14 cellular contexts compared by ENCODE assay signal in the genomic region with DNA sequence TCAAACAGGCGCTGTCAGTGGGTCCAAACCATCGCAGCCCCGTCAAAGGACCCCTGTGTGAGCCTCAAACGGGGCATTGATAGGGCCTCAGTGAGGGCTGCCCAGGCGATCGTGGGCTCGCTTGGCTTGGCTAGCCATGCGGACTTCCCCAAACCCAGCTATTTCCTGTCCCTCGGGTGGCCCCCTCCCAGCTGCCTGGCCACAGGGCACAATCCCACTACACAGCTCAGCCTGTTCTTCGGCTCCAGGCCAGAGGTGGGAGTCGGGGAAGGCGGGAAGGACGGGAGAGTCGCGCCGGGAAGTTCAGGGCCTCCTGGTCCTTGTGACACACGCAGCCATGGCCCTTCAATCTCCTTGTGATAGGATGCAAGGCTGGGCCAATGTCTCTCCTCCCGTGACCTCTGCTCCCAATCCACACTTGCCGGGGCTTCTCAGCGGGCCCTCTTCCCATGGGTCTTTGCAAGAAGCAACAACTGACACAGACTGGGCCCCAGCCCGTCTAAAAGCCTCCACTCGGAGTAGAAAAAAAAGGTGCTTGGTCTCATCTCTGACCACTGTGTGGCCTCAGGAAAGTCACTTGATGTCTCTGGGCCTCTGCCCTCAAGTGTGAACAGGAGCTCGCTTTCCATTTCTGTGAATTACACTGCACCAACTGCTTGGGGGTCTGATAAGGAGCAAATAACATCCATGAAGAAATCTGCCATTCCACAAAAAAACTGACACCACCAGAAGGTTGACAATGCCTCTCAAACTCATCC. TPM values are rescaled to one million over a fixed set of nuclear protein-coding genes. Genes with fewer than 3 reads are reported as not detected.
DNase-seq lines count a peak whose midpoint lies in the region; ATAC-seq and TF ChIP-seq lines count a peak whose summit lies in the region.
"Had no signal": no experiment of that assay in that cellular context is flagged by ENCODE, and none has a peak within 500 bp of the region (broad histone marks: within the 10 kb centered on the region; RNA-seq: fewer than 3 reads in every experiment).

No MANE protein-coding gene starts in this region.

- peak overlapping the region in 1 of 8 donors; percentile 24 for H3K4me3 ChIP-seq in spleen
- H3K4me3 ChIP-seq: skin epidermis, upper lobe of left lung had no signal

- H3K27me3 ChIP-seq in spleen (replicated peaks in 1 of 7) = no peaks in the 10 kb centered on the region
- H3K27me3 ChIP-seq: upper lobe of left lung had no signal

- no peak for TF ChIP-seq POLR2A in spleen (IDR thresholded peaks at IDR 0.05)

- H3K4me1 Mint-ChIP-seq in T-helper 2 cell treated with Interferon-gamma antibody and Interleukin-4, amounts not matched to agents 5 μg/mL and 100 μg/mL, for 36 hours (ENCODE audit: low read depth) = peaks cover 5% of the 10 kb centered on the region
- H3K4me1 Mint-ChIP-seq in IgD-negative memory B cell (peaks cover 38 to 57% (median 43%) of the 10 kb centered on the region in 3 donors), HFFc6 (ENCODE audit: low read depth) (0 out of 2 replicates have a peak, but pooled peaks cover 9% of the 10 kb centered on the region)

- H3K4me3 Mint-ChIP-seq in T-helper 2 cell treated with Interferon-gamma antibody and Interleukin-4, amounts not matched to agents 5 μg/mL and 100 μg/mL, for 36 hours = no peak overlapping the region
- H3K4me3 Mint-ChIP-seq in IgD-negative memory B cell (peak overlapping the region; percentile 14 to 84 (median 74)), HFFc6 (no peak overlapping the region)

- H3K27ac Mint-ChIP-seq in T-helper 2 cell treated with Interferon-gamma antibody and Interleukin-4, amounts not matched to agents 5 μg/mL and 100 μg/mL, for 36 hours = peak overlapping the region; percentile 1
- H3K27ac Mint-ChIP-seq in IgD-negative memory B cell (peak overlapping the region; percentile 88 to 95 (median 92)), HFFc6 (no peak overlapping the region)

- intact Hi-C loops in spleen (cut with DNase I; ENCODE audit: low total_unique reads) = no loop called here

- ATAC-seq in esophagus mucosa = peak; percentile 12
- no peak for ATAC-seq in HG03045 (IDR thresholded peaks at IDR 0.05; ENCODE audit: unreplicated experiment)
- no peak for ATAC-seq in HG02588 (IDR thresholded peaks at IDR 0.05; ENCODE audit: unreplicated experiment)
- ATAC-seq: PC-3 had no signal

- peaks cover 17 to 73% (median 33%) of the 10 kb centered on the region in 6 donors for H3K4me1 ChIP-seq in spleen
- H3K4me1 ChIP-seq: upper lobe of left lung had no signal

- 44 to 63% (median 51%) methylated on average over 20 to 23 of the region's 23 CpGs for WGBS in spleen, 5 donors

- no peaks in the 10 kb centered on the region for H3K9me3 Mint-ChIP-seq in T-helper 2 cell treated with Interferon-gamma antibody and Interleukin-4, amounts not matched to agents 5 μg/mL and 100 μg/mL, for 36 hours
- H3K9me3 Mint-ChIP-seq in IgD-negative memory B cell = no peaks in the 10 kb centered on the region
- H3K9me3 Mint-ChIP-seq in HFFc6 = no peaks in the 10 kb centered on the region

- H3K27me3 Mint-ChIP-seq in T-helper 2 cell treated with Interferon-gamma antibody and Interleukin-4, amounts not matched to agents 5 μg/mL and 100 μg/mL, for 36 hours (ENCODE audit: low read depth) = no peaks in the 10 kb centered on the region
- peaks cover 2% of the 10 kb centered on the region for H3K27me3 Mint-ChIP-seq in IgD-negative memory B cell
- H3K27me3 Mint-ChIP-seq in HFFc6 (ENCODE audit: insufficient read depth) = peaks cover 19% of the 10 kb centered on the region

- H3K27ac ChIP-seq in spleen = peak overlapping the region in 7 of 8 donors; percentile 2 to 81 (median 65)
- H3K27ac ChIP-seq: 22Rv1, upper lobe of left lung had no signal

- H3K36me3 Mint-ChIP-seq in T-helper 2 cell treated with Interferon-gamma antibody and Interleukin-4, amounts not matched to agents 5 μg/mL and 100 μg/mL, for 36 hours (ENCODE audit: low read depth) = peaks cover 27% of the 10 kb centered on the region
- H3K36me3 Mint-ChIP-seq in IgD-negative memory B cell (no peaks in the 10 kb centered on the region), HFFc6 (ENCODE audit: low read depth) (no peaks in the 10 kb centered on the region)

- TF ChIP-seq CTCF in spleen (IDR thresholded peaks at IDR 0.05 in 8 of 11, conservative IDR thresholded peaks at IDR 0.05 in 3 of 11) = no peak
- TF ChIP-seq CTCF in HFFc6 (IDR thresholded peaks at IDR 0.05) = no peak

- no peak for DNase-seq in T-helper 2 cell treated with Interferon-gamma antibody and Interleukin-4, amounts not matched to agents 5 μg/mL and 100 μg/mL, for 36 hours (ENCODE audit: low spot score)
- DNase-seq in T-helper 2 cell (no peak), spleen (peak; percentile 90), HFFc6 (no peak)
- DNase-seq: Calu3, PC-3, upper lobe of left lung had no signal

- H3K9me3 ChIP-seq in spleen = no peaks in the 10 kb centered on the region
- H3K9me3 ChIP-seq: upper lobe of left lung had no signal

- peaks cover 0 to 55% (median 41%) of the 10 kb centered on the region in 6 donors for H3K36me3 ChIP-seq in spleen

RNA-seq across cellular contexts. Expression of a gene that starts 7.1 kb away (rescaled TPM):
- polyA plus RNA-seq in IgD-negative memory B cell (not detected), spleen (under 1 TPM; 0.04 to 0.08 (median 0.06) TPM)
- total RNA-seq in esophagus mucosa (not detected), spleen (1 to 10 TPM in 1 of 7 donors, under 1 TPM in 5, not detected in 1; 0.30 to 1.1 (median 0.69) TPM)
- under 1 TPM in 1 of 6 experiments, not detected in 5; 0.06 TPM for total RNA-seq in HFFc6 (2021; fragmentation: NEBNext Ultra II Directional; extraction: Animal tissue kit (Norgen Biotek cat#: 25700))
- total RNA-seq: Calu3, fibroblast of villous mesenchyme, PC-3 had no signal

RNA-seq across cellular contexts. Expression of a gene that starts 27.0 kb away (rescaled TPM):
- 1,002 TPM for polyA plus RNA-seq in IgD-negative memory B cell
- total RNA-seq in esophagus mucosa = 9.1 TPM
- total RNA-seq in spleen = 100 to 1,000 TPM; 473 to 747 (median 586) TPM
- 100 to 1,000 TPM; 419 to 691 (median 502) TPM for polyA plus RNA-seq in spleen
- total RNA-seq in HFFc6 (2021; fragmentation: NEBNext Ultra II Directional; extraction: Animal tissue kit (Norgen Biotek cat#: 25700)) = under 1 TPM; 0.38 to 0.81 (median 0.63) TPM
- total RNA-seq: Calu3, fibroblast of villous mesenchyme, PC-3 had no signal

Comparison
In these comparisons a context has a peak if more than half of its experiments do, and no peak if none do; other contexts are left out.
1. H3K4me3 Mint-ChIP-seq: peak in IgD-negative memory B cell (4 of 4); none in T-helper 2 cell treated with Interferon-gamma antibody and Interleukin-4, amounts not matched to agents 5 μg/mL and 100 μg/mL, for 36 hours (single experiment) and HFFc6 (single experiment).
2. RNA of a gene that starts 27.0 kb away (total RNA-seq): 473 to 747 TPM in spleen; 9.1 TPM in esophagus mucosa (single experiment) and 0.38 to 0.81 TPM in HFFc6; every median in the first group is over 10 times any median in the second.